1 cellular context compared by ENCODE assay signal in the genomic region with DNA sequence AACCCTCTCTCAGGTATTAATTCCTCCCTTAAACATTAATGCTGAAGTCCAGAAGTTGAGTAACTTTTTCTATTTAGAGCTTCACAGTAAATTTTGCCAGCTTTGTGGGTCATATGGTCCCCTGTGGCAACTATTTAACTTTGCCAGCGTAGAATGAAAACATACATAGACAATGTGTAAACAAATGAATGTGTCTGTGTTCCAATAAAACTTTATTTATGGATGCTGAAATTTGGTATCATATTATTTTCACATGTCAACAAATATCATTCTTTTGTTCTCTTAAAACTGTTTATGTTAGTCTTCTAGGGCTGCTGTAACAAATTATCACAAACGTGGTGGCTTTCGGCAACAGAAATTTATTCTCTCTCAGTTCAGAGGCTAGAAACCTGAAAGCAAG.
TF ChIP-seq lines count a peak whose summit lies in the region.

No MANE protein-coding gene starts in this region.

TF ChIP-seq in K562, 482 proteins besides CTCF, POLR2A, EP300 and RAD21 (continued from another document):
- TF ChIP-seq, protein P1, sequence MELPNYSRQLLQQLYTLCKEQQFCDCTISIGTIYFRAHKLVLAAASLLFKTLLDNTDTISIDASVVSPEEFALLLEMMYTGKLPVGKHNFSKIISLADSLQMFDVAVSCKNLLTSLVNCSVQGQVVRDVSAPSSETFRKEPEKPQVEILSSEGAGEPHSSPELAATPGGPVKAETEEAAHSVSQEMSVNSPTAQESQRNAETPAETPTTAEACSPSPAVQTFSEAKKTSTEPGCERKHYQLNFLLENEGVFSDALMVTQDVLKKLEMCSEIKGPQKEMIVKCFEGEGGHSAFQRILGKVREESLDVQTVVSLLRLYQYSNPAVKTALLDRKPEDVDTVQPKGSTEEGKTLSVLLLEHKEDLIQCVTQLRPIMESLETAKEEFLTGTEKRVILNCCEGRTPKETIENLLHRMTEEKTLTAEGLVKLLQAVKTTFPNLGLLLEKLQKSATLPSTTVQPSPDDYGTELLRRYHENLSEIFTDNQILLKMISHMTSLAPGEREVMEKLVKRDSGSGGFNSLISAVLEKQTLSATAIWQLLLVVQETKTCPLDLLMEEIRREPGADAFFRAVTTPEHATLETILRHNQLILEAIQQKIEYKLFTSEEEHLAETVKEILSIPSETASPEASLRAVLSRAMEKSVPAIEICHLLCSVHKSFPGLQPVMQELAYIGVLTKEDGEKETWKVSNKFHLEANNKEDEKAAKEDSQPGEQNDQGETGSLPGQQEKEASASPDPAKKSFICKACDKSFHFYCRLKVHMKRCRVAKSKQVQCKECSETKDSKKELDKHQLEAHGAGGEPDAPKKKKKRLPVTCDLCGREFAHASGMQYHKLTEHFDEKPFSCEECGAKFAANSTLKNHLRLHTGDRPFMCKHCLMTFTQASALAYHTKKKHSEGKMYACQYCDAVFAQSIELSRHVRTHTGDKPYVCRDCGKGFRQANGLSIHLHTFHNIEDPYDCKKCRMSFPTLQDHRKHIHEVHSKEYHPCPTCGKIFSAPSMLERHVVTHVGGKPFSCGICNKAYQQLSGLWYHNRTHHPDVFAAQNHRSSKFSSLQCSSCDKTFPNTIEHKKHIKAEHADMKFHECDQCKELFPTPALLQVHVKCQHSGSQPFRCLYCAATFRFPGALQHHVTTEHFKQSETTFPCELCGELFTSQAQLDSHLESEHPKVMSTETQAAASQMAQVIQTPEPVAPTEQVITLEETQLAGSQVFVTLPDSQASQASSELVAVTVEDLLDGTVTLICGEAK (IDR thresholded peaks at IDR 0.05): peak; percentile 84
- TF ChIP-seq, protein P1 (CRISPR knock-in tag; IDR thresholded peaks at IDR 0.05): 0 out of 2 replicates have a peak, but pooled peaks have one; percentile 32
TF ChIP-seq in K562: peak in this region for 1.
